Comparison of ENCODE assay signal across 8 cellular contexts in the genomic region with DNA sequence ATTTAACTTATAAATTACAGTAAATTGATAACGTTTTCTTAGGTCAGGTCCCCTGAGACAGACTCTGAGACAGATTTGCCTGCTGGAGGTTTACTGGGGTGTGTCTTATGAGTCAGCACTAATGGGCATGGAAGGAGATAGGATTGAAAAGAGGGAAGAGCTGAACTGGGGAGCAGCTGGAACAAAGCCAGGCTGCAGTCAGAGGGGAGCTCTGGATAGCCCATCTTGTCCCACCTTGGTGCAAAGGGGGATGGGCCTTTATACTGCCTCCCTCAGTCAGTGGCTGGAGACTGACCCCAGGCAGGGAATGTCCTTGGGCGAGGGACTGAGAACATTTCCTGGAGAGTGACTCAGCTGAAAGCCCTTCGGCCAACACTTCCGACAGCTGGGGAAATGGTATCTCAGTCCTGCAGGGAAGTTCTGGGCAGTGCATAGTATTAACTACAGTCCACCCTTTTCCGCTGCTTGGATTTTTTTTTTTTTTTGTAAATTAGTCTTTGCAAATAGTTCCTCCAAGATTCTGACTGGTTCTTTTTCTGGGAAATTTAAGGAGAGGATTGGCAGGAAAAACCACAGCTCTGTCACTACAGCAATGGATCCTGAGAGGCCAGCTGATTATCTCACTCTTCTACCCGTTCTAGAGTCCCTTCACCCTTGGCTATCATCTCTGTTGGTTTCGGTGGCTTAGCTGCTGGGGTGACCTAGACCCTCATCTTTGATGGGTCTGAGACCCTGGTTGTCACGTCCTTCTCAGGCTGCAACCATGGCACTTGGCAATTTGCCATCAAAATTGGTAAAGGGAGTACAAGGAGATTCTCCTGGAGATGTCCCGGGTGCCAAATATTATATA. TPM values are rescaled to one million over a fixed set of nuclear protein-coding genes. Genes with fewer than 3 reads are reported as not detected.
DNase-seq lines count a peak whose midpoint lies in the region; ATAC-seq and TF ChIP-seq lines count a peak whose summit lies in the region.

No MANE protein-coding gene starts in this region.

- no peak for TF ChIP-seq EP300 in esophagus muscularis mucosa (IDR thresholded peaks at IDR 0.05)

- H3F3A ChIP-seq in PC-9 (ENCODE audit: insufficient read depth, low read depth), result peaks cover 32% of the 10 kb centered on the region

- H3K9me2 ChIP-seq in PC-9 (ENCODE audit: insufficient read depth) (no peaks in the 10 kb centered on the region), OCI-LY7 (ENCODE audit: insufficient read depth, low read length) (no peaks in the 10 kb centered on the region)

- peak overlapping the region; percentile 18; the same call in 1 of the 2 replicates for H2AFZ ChIP-seq in PC-9
- H2AFZ ChIP-seq in OCI-LY7 (ENCODE audit: low read length), result no peak overlapping the region

- H4K20me1 ChIP-seq in PC-9 (ENCODE audit: insufficient read depth) (no peaks in the 10 kb centered on the region), OCI-LY7 (ENCODE audit: insufficient read depth, low read length) (no peaks in the 10 kb centered on the region)

- intact Hi-C loops in PC-9 (cut with micrococcal nuclease; ENCODE audit: unreplicated experiment), result loop anchor here (1.0 to 2.0 kb wide), 2 partner anchors 39 to 419 kb away; a partner anchor contains a TSS
- intact Hi-C loops in esophagus muscularis mucosa (cut with DNase I), result no loop called here
- intact Hi-C loops in OCI-LY7 (cut with micrococcal nuclease; ENCODE audit: unreplicated experiment), result no loop called here

- POLR2A ChIA-PET in BJ (lab: Charles Lee), result interaction anchor here (1.0 kb wide), 1 partner anchor 14 kb away, joined by 3 read pairs; no protein-coding TSS in a partner anchor
- POLR2A ChIA-PET in PC-9 (lab: Charles Lee; ENCODE audit: unreplicated experiment), result interaction anchor here (0.5 to 0.7 kb wide), 4 partner anchors 11 to 66 kb away, joined by 3 to 5 read pairs (median 4); no protein-coding TSS in a partner anchor
- POLR2A ChIA-PET in OCI-LY7 (lab: Charles Lee), result interaction anchor here (0.6 to 1.0 kb wide), 3 partner anchors 13 to 1748 kb away, joined by 3 to 4 read pairs (median 3); no protein-coding TSS in a partner anchor

- H3K4me2 ChIP-seq in PC-9 (peak overlapping the region; percentile 69), OCI-LY7 (ENCODE audit: low read length) (no peak overlapping the region)

- H3K4me1 ChIP-seq in PC-9 (replicated peaks; ENCODE audit: insufficient read depth) (peaks cover 33% of the 10 kb centered on the region), esophagus muscularis mucosa (peaks cover 0 to 12% (median 10%) of the 10 kb centered on the region in 4 donors), OCI-LY7 (ENCODE audit: insufficient read depth, low read length, poor library complexity, severe bottlenecking) (no peaks in the 10 kb centered on the region)

- H3K79me2 ChIP-seq in PC-9 (ENCODE audit: low read depth) (no peaks in the 10 kb centered on the region), OCI-LY7 (ENCODE audit: insufficient read depth, low read depth, low read length) (no peaks in the 10 kb centered on the region)

- no peaks in the 10 kb centered on the region for H3K27me3 ChIP-seq in BJ (ENCODE audit: control insufficient read depth, insufficient read depth, low read length)
- H3K27me3 ChIP-seq in PC-9 (ENCODE audit: insufficient read depth, low read depth), result no peaks in the 10 kb centered on the region
- H3K27me3 ChIP-seq in esophagus muscularis mucosa, result no peaks in the 10 kb centered on the region

- no peak for TF ChIP-seq POLR2A in esophagus muscularis mucosa (IDR thresholded peaks at IDR 0.05; ENCODE audit: low read depth)

- no peaks in the 10 kb centered on the region for H3K9me3 ChIP-seq in PC-9 (ENCODE audit: insufficient read depth, low read depth)
- no peaks in the 10 kb centered on the region for H3K9me3 ChIP-seq in esophagus muscularis mucosa
- no peaks in the 10 kb centered on the region for H3K9me3 ChIP-seq in OCI-LY7 (ENCODE audit: low read length)

- no peak overlapping the region for H3K4me3 ChIP-seq in BJ (ENCODE audit: low read depth, low read length)
- H3K4me3 ChIP-seq in PC-9, result peak overlapping the region; percentile 4; the same call in 1 of the 2 replicates
- no peak overlapping the region for H3K4me3 ChIP-seq in esophagus muscularis mucosa
- no peak overlapping the region for H3K4me3 ChIP-seq in OCI-LY7 (ENCODE audit: low read depth, low read length, poor library complexity, severe bottlenecking)

- WGBS in esophagus muscularis mucosa, result 74% methylated on average over 9 of the region's 9 CpGs

- no peaks in the 10 kb centered on the region for H3K36me3 ChIP-seq in BJ (ENCODE audit: control insufficient read depth, insufficient read depth, low read length)
- H3K36me3 ChIP-seq in PC-9 (ENCODE audit: low read depth), result no peaks in the 10 kb centered on the region
- no peaks in the 10 kb centered on the region for H3K36me3 ChIP-seq in esophagus muscularis mucosa
- H3K36me3 ChIP-seq in OCI-LY7 (ENCODE audit: insufficient read depth, low read length), result no peaks in the 10 kb centered on the region

- no peak for TF ChIP-seq CTCF in BJ (IDR thresholded peaks at IDR 0.05; ENCODE audit: insufficient read depth, low read depth, low read length)
- no peak for TF ChIP-seq CTCF in PC-9 (conservative IDR thresholded peaks at IDR 0.05)
- no peak for TF ChIP-seq CTCF in esophagus muscularis mucosa (IDR thresholded peaks at IDR 0.05)
- TF ChIP-seq CTCF in OCI-LY7 (conservative IDR thresholded peaks at IDR 0.05; ENCODE audit: low read length), result no peak

- CTCF ChIA-PET in BJ (lab: Yijun Ruan, JAX) (interaction anchor here (1.0 to 1.3 kb wide), 2 partner anchors 16 to 749 kb away, joined by 3 to 4 read pairs; no protein-coding TSS in a partner anchor), PC-9 (lab: Charles Lee) (interaction anchor here (0.6 kb wide), 1 partner anchor 81 kb away, joined by 7 read pairs; no protein-coding TSS in a partner anchor), OCI-LY7 (lab: Charles Lee; ENCODE audit: unreplicated experiment) (no interaction called here)

- no peak for ATAC-seq in HG03097 (IDR thresholded peaks at IDR 0.05; ENCODE audit: low FRiP score, unreplicated experiment)

- peak overlapping the region; percentile 96 for H3K27ac ChIP-seq in PC-9
- peak overlapping the region in 3 of 4 donors; percentile 56 to 65 (median 62) for H3K27ac ChIP-seq in esophagus muscularis mucosa (replicated peaks in 1 of 4)
- no peak overlapping the region for H3K27ac ChIP-seq in OCI-LY7 (ENCODE audit: low read depth, low read length, poor library complexity, severe bottlenecking)

- TSS peak; percentile 98 for BruUV-seq in PC-9 (replicated peaks; lab: Mats Ljungman, UMichigan)
- BruUV-seq in OCI-LY7 (replicated peaks; lab: Mats Ljungman, UMichigan), result no TSS peak

- DNase-seq in BJ (ENCODE audit: low read depth), result peak; percentile 34
- DNase-seq in PC-9, result peak; percentile 83 to 89
- no peak for DNase-seq in esophagus muscularis mucosa (ENCODE audit: extremely low spot score)
- DNase-seq in myocyte (ENCODE audit: low read depth), result peak; percentile 94
- no peak for DNase-seq in NCI-H2081 treated with DMSO at 0.1 percent for 48 hours (lab: John Stamatoyannopoulos, UW)
- DNase-seq in DMS153 treated with DMSO at 0.1 percent for 48 hours (lab: John Stamatoyannopoulos, UW; ENCODE audit: unreplicated experiment), result no peak
- no peak for DNase-seq in OCI-LY7 (ENCODE audit: low spot score)

RNA-seq across cellular contexts. Expression of a gene that starts 39.2 kb away (rescaled TPM):
- polyA plus RNA-seq in BJ (2011; rRNA removed), result 17.9 and 24.8 TPM in 2 replicates
- 34.9 and 36.8 TPM in 2 replicates for polyA minus RNA-seq in BJ (2011; rRNA and poly(A)+ RNA removed)
- total RNA-seq in PC-9 (2021) (45.5 and 47.5 TPM in 2 replicates), esophagus muscularis mucosa (10 to 100 TPM; 59.5 to 72.2 (median 69.7) TPM), myocyte (37.0 and 54.3 TPM in 2 replicates), OCI-LY7 (2022) (not detected in 2 replicates)
- polyA plus RNA-seq in myocyte (2012), result 16.0 TPM
- not detected in 2 replicates for total RNA-seq in OCI-LY7 (2014; rRNA removed; shearing (Covaris generic))

Comparison
In these comparisons a context has a peak if more than half of its experiments do, and no peak if none do; other contexts are left out.
1. DNase-seq: peak in BJ (single experiment), PC-9 (2 of 2) and myocyte (single experiment); none in esophagus muscularis mucosa (single experiment), NCI-H2081 treated with DMSO at 0.1 percent for 48 hours (single experiment), DMS153 treated with DMSO at 0.1 percent for 48 hours (single experiment) and OCI-LY7 (single experiment).
2. RNA of a gene that starts 39.2 kb away (total RNA-seq): 59.5 to 72.2 TPM in esophagus muscularis mucosa, 37.0 to 54.3 TPM in myocyte and 45.5 to 47.5 TPM in PC-9; not detected in OCI-LY7; every median in the first group is over 10 times any median in the second.